8 cellular contexts compared by ENCODE assay signal in genomic region chr3:11847035-11847394, GRCh38.
DNase-seq lines count a peak whose midpoint lies in the region; ATAC-seq and TF ChIP-seq lines count a peak whose summit lies in the region.

No MANE protein-coding gene starts in this region.

- DNase-seq in AG10803 (ENCODE audit: low read depth) = no peak
- no peak for DNase-seq in cardiac fibroblast (ENCODE audit: low read depth in 2 of 2)
- no peak for DNase-seq in HuH-7 (ENCODE audit: low spot score)
- DNase-seq in SHP77 (lab: John Stamatoyannopoulos, UW) = no peak
- no peak for DNase-seq in DMS114 treated with DMSO at 0.1 percent for 48 hours (lab: John Stamatoyannopoulos, UW; ENCODE audit: unreplicated experiment)

- H3K36me3 ChIP-seq in HUES48 (ENCODE audit: control insufficient read depth, insufficient read depth, low read length) (peaks cover 21% of the 10 kb centered on the region), muscle layer of duodenum (ENCODE audit: control insufficient read depth in 1 of 2, insufficient read depth in 2 of 2, low read length in 2 of 2) (peaks cover 7 to 14% of the 10 kb centered on the region in 2 donors)

- H3K9me3 ChIP-seq in HUES48 (ENCODE audit: control insufficient read depth, insufficient read depth, low read length) = no peaks in the 10 kb centered on the region
- no peaks in the 10 kb centered on the region for H3K9me3 ChIP-seq in muscle layer of duodenum (ENCODE audit: control insufficient read depth in 1 of 2, low read length in 2 of 2)

- TF ChIP-seq CTCF in AG10803 (conservative IDR thresholded peaks at IDR 0.05; ENCODE audit: low read length) (no peak), cardiac fibroblast (IDR thresholded peaks at IDR 0.05; ENCODE audit: low read depth, low read length) (no peak)

- 0 out of 2 replicates have a peak, but pooled peaks cover 5% of the 10 kb centered on the region for H3K4me1 ChIP-seq in HUES48 (ENCODE audit: control insufficient read depth, insufficient read depth, low read length)
- peaks cover 11 to 18% of the 10 kb centered on the region in 2 donors for H3K4me1 ChIP-seq in muscle layer of duodenum (ENCODE audit: control insufficient read depth in 1 of 2, insufficient read depth in 2 of 2, low read length in 2 of 2)

- H3K4me3 ChIP-seq in AG10803 (ENCODE audit: low read length) = peak overlapping the region; percentile 100
- peak overlapping the region; percentile 97 for H3K4me3 ChIP-seq in HUES48 (ENCODE audit: low read depth, low read length)
- H3K4me3 ChIP-seq in cardiac fibroblast (replicated peaks in 1 of 2; ENCODE audit: low read depth in 2 of 2, low read length in 2 of 2) = peak overlapping the region; percentile 92 to 94
- peak overlapping the region; percentile 95 for H3K4me3 ChIP-seq in muscle layer of duodenum (ENCODE audit: low read depth in 1 of 2, low read length in 2 of 2)

- H3K27ac ChIP-seq in HUES48 (ENCODE audit: low read depth, low read length) (no peak overlapping the region), muscle layer of duodenum (ENCODE audit: low read length) (peak overlapping the region; percentile 62)

- H3K9ac ChIP-seq in HUES48 (ENCODE audit: low read depth, low read length) = no peak overlapping the region

- H3K27me3 ChIP-seq in HUES48 (ENCODE audit: control insufficient read depth, insufficient read depth, low read length) (peaks cover 17% of the 10 kb centered on the region), muscle layer of duodenum (ENCODE audit: low read depth, low read length) (no peaks in the 10 kb centered on the region)

- no peak for ATAC-seq in HG03196 (IDR thresholded peaks at IDR 0.05; ENCODE audit: unreplicated experiment)
